In genomic region chr11:124801014-124801413, GRCh38 we compare ENCODE assay signal across 7 cellular contexts. TPM values are rescaled to one million over a fixed set of nuclear protein-coding genes. Genes with fewer than 3 reads are reported as not detected.
DNase-seq lines count a peak whose midpoint lies in the region; ATAC-seq and TF ChIP-seq lines count a peak whose summit lies in the region.

No MANE protein-coding gene starts in this region.

- TF ChIP-seq POLR2A in esophagus muscularis mucosa (IDR thresholded peaks at IDR 0.05; ENCODE audit: low read depth), result no peak

- H3K4me2 ChIP-seq in neuronal stem cell (ENCODE audit: insufficient read depth, low read length, poor library complexity, severe bottlenecking), result peak overlapping the region; percentile 52

- H2BK5ac ChIP-seq in neuronal stem cell (ENCODE audit: low read length), result no peak overlapping the region

- no peak overlapping the region for H3K18ac ChIP-seq in neuronal stem cell (ENCODE audit: low read length)

- H3K4me3 ChIP-seq in RWPE2 (ENCODE audit: severe bottlenecking) (peak overlapping the region; percentile 94), esophagus muscularis mucosa (peak overlapping the region; percentile 93 to 97 (median 94)), neuronal stem cell (ENCODE audit: low read length in 2 of 2) (peak overlapping the region in 1 of 2 donors; percentile 52)

- H3K36me3 ChIP-seq in RWPE2 (ENCODE audit: low read depth) (peaks cover 7% of the 10 kb centered on the region; the same call in 1 of the 2 replicates), esophagus muscularis mucosa (peaks cover 0 to 9% (median 4%) of the 10 kb centered on the region in 4 donors), neuronal stem cell (replicated peaks in 1 of 2; ENCODE audit: control insufficient read depth in 2 of 2, insufficient read depth in 2 of 2, low read length in 2 of 2) (peaks cover 3 to 36% of the 10 kb centered on the region in 2 donors)

- ATAC-seq in RWPE2 (ENCODE audit: low read depth) (peak; percentile 21), HG02852 (IDR thresholded peaks at IDR 0.05; ENCODE audit: unreplicated experiment) (no peak), HG03457 (IDR thresholded peaks at IDR 0.05; ENCODE audit: unreplicated experiment) (no peak)

- peaks cover 5% of the 10 kb centered on the region for H3K79me1 ChIP-seq in neuronal stem cell (ENCODE audit: low read depth, low read length)

- no peak overlapping the region for H3K9ac ChIP-seq in neuronal stem cell (ENCODE audit: low read depth, low read length, poor library complexity)

- H2AK5ac ChIP-seq in neuronal stem cell (ENCODE audit: low read depth, low read length), result no peak overlapping the region

- no peak overlapping the region for H3K23ac ChIP-seq in neuronal stem cell (ENCODE audit: low read depth, low read length, poor library complexity)

- H3K27me3 ChIP-seq in RWPE2 (ENCODE audit: insufficient read depth, poor library complexity, severe bottlenecking) (no peaks in the 10 kb centered on the region), esophagus muscularis mucosa (no peaks in the 10 kb centered on the region), neuronal stem cell (ENCODE audit: control insufficient read depth in 3 of 3, insufficient read depth in 3 of 3, low read depth in 1 of 3, low read length in 3 of 3) (no peaks in the 10 kb centered on the region)

- H3K27ac ChIP-seq in RWPE2 (ENCODE audit: poor library complexity, severe bottlenecking) (peak overlapping the region; percentile 80), esophagus muscularis mucosa (replicated peaks in 1 of 4) (peak overlapping the region; percentile 97 to 98 (median 98)), neuronal stem cell (replicated peaks; ENCODE audit: low read length) (peak overlapping the region; percentile 99)

- 8% methylated on average over 8 of the region's 8 CpGs for WGBS in esophagus muscularis mucosa
- no CpG with 5 or more reads among the region's 8 CpGs for WGBS in neuronal stem cell (ENCODE audit: extremely low coverage in 2 of 2, insufficient read length in 2 of 2, insufficient replicate concordance in 1 of 2), 2 donors

- DNase-seq in GM13976 (ENCODE audit: low spot score) (peak; percentile 19), RWPE2 (ENCODE audit: low spot score) (no peak), esophagus muscularis mucosa (ENCODE audit: extremely low spot score) (no peak), neuronal stem cell (ENCODE audit: low spot score) (no peak), HK-2 (ENCODE audit: unreplicated experiment) (no peak)

- H2BK12ac ChIP-seq in neuronal stem cell (ENCODE audit: low read length), result no peak overlapping the region

- H4K91ac ChIP-seq in neuronal stem cell (ENCODE audit: low read depth, low read length, poor library complexity), result no peak overlapping the region

- H3K14ac ChIP-seq in neuronal stem cell (ENCODE audit: low read length), result no peak overlapping the region

- in situ Hi-C loops in GM13976 (cut with MboI; ENCODE audit: low sequenced_read_pairs, unreplicated experiment), result no loop called here

- no peak overlapping the region for H3K4ac ChIP-seq in neuronal stem cell (ENCODE audit: low read length)

- TF ChIP-seq CTCF in GM13976 (IDR thresholded peaks at IDR 0.05; ENCODE audit: borderline replicate concordance, control extremely low read depth, extremely low read depth, insufficient read depth, missing control alignments), result no peak
- TF ChIP-seq CTCF in RWPE2 (IDR thresholded peaks at IDR 0.05; ENCODE audit: poor library complexity, severe bottlenecking), result no peak
- TF ChIP-seq CTCF in esophagus muscularis mucosa (IDR thresholded peaks at IDR 0.05), result no peak

- H3K4me1 ChIP-seq in RWPE2 (ENCODE audit: insufficient read depth, poor library complexity, severe bottlenecking), result peaks cover 7% of the 10 kb centered on the region
- peaks cover 27 to 47% (median 35%) of the 10 kb centered on the region in 4 donors for H3K4me1 ChIP-seq in esophagus muscularis mucosa
- H3K4me1 ChIP-seq in neuronal stem cell (ENCODE audit: control insufficient read depth in 2 of 2, insufficient read depth in 1 of 2, low read depth in 1 of 2, low read length in 2 of 2), result peaks cover 2 to 12% of the 10 kb centered on the region in 2 donors

- no peak for TF ChIP-seq EP300 in esophagus muscularis mucosa (IDR thresholded peaks at IDR 0.05)

- H3K9me3 ChIP-seq in RWPE2 (ENCODE audit: severe bottlenecking) (no peaks in the 10 kb centered on the region), esophagus muscularis mucosa (no peaks in the 10 kb centered on the region), neuronal stem cell (replicated peaks in 1 of 2; ENCODE audit: control insufficient read depth in 2 of 2, insufficient read depth in 1 of 2, low read depth in 1 of 2, low read length in 2 of 2) (peaks cover 0 to 7% of the 10 kb centered on the region in 2 donors)

- H4K8ac ChIP-seq in neuronal stem cell (ENCODE audit: low read depth, low read length), result no peak overlapping the region

- H2AFZ ChIP-seq in neuronal stem cell (ENCODE audit: low read length), result peak overlapping the region; percentile 99

- no peak overlapping the region for H2BK15ac ChIP-seq in neuronal stem cell (ENCODE audit: low read length)

- intact Hi-C loops in esophagus muscularis mucosa (cut with DNase I), result loop anchor here (5.0 kb wide), 1 partner anchor 36 kb away; no protein-coding TSS in a partner anchor

- H2BK120ac ChIP-seq in neuronal stem cell (ENCODE audit: low read depth, low read length), result no peak overlapping the region

RNA-seq across cellular contexts. Expression of gene MSANTD2, which starts 0.8 kb away (rescaled TPM):
- 10 to 100 TPM in 3 of 4 donors, 1 to 10 TPM in 1; 9.6 to 14.0 (median 12.1) TPM for total RNA-seq in esophagus muscularis mucosa
- 14.2 TPM for polyA plus RNA-seq in neuronal stem cell (2013, experiment 1 of 2)
- 14.6 TPM for polyA plus RNA-seq in neuronal stem cell (2013, experiment 2 of 2)

RNA-seq across cellular contexts. Expression of gene ESAM, which starts 38.9 kb away (rescaled TPM):
- 10 to 100 TPM; 10.8 to 52.8 (median 41.1) TPM for total RNA-seq in esophagus muscularis mucosa
- polyA plus RNA-seq in neuronal stem cell (2013, experiment 1 of 2), result 0.07 TPM
- 0.07 TPM for polyA plus RNA-seq in neuronal stem cell (2013, experiment 2 of 2)

RNA-seq across cellular contexts. Expression of gene VSIG2, which starts 49.0 kb away (rescaled TPM):
- total RNA-seq in esophagus muscularis mucosa, result under 1 TPM in 1 of 4 donors, not detected in 3; 0.29 TPM
- polyA plus RNA-seq in neuronal stem cell (2013, experiment 1 of 2), result not detected
- not detected for polyA plus RNA-seq in neuronal stem cell (2013, experiment 2 of 2)
